Comparison of ENCODE assay signal across 7 cellular contexts in the genomic region with DNA sequence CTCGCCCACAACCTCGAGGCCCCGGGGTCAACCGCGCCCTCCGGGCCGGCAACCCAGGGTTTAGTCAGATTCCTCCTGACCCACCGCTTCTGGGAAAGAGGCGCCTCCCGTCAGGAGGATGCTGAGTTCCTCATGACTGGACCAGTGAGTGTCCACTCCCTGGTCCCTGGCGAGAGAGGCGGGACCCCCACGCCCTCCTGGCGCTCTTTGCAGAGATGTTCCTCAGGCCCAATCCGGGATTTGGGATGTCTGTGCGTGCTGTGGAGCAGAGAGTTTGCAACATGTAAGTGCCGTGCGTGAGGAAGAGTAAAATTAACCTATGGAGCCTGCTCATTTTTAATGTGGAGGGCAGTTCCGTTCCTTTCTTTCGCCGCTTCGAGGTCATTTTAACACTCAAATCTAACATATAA. TPM values are rescaled to one million over a fixed set of nuclear protein-coding genes. Genes with fewer than 3 reads are reported as not detected.
DNase-seq lines count a peak whose midpoint lies in the region; ATAC-seq and TF ChIP-seq lines count a peak whose summit lies in the region.

No MANE protein-coding gene starts in this region.

- peaks cover 13% of the 10 kb centered on the region for H3F3A ChIP-seq in GM23338 (replicated peaks; ENCODE audit: low read depth)

- peaks cover 66% of the 10 kb centered on the region for H3K79me2 ChIP-seq in GM23338 (replicated peaks; ENCODE audit: insufficient read depth)

- no peaks in the 10 kb centered on the region for H3K27me3 ChIP-seq in GM23338 (ENCODE audit: insufficient read depth)
- H3K27me3 ChIP-seq in SJSA1 (replicated peaks): no peaks in the 10 kb centered on the region

- peaks cover 7% of the 10 kb centered on the region; the same call in 1 of the 2 replicates for H3K4me1 ChIP-seq in GM23338 (ENCODE audit: insufficient read depth)
- H3K4me1 ChIP-seq in SJSA1 (replicated peaks): no peaks in the 10 kb centered on the region; the same call in 1 of the 2 replicates

- ATAC-seq in GM23338: no peak; the same call in 2 of the 3 replicates
- ATAC-seq in naive B cell (ENCODE audit: low read depth in 2 of 2): no peak
- ATAC-seq in GM21390 (IDR thresholded peaks at IDR 0.05; ENCODE audit: unreplicated experiment): no peak
- ATAC-seq in HG02981 (IDR thresholded peaks at IDR 0.05; ENCODE audit: unreplicated experiment): no peak

- H3K4me2 ChIP-seq in GM23338: peak overlapping the region; percentile 99

- DNase-seq in GM23338 (ENCODE audit: low spot score) (no peak), SJSA1 (ENCODE audit: low read depth in 1 of 2, low spot score in 2 of 2) (no peak), endothelial cell (ENCODE audit: low spot score) (no peak), naive B cell (no peak), cerebellar cortex (ENCODE audit: low spot score) (no peak)

- H3K9me3 Mint-ChIP-seq in GM23338 (peaks cover 37% of the 10 kb centered on the region), endothelial cell (ENCODE audit: unreplicated experiment) (peaks cover 13% of the 10 kb centered on the region), naive B cell (peaks cover 13 to 22% (median 16%) of the 10 kb centered on the region in 7 donors)

- peaks cover 9% of the 10 kb centered on the region; the same call in 2 of the 3 replicates for H3K4me1 Mint-ChIP-seq in GM23338
- peaks cover 22% of the 10 kb centered on the region for H3K4me1 Mint-ChIP-seq in endothelial cell (ENCODE audit: unreplicated experiment)
- H3K4me1 Mint-ChIP-seq in naive B cell: peaks cover 17 to 32% (median 21%) of the 10 kb centered on the region in 3 donors

- H4K20me1 ChIP-seq in GM23338 (replicated peaks; ENCODE audit: insufficient read depth): peaks cover 21% of the 10 kb centered on the region

- no peaks in the 10 kb centered on the region for H3K9me3 ChIP-seq in SJSA1 (replicated peaks)

- H3K36me3 Mint-ChIP-seq in GM23338 (ENCODE audit: low read depth) (peaks cover 60% of the 10 kb centered on the region), endothelial cell (ENCODE audit: low read depth, unreplicated experiment) (peaks cover 47% of the 10 kb centered on the region), naive B cell (peaks cover 20 to 24% of the 10 kb centered on the region in 2 donors)

- peak overlapping the region; percentile 63 for H2AFZ ChIP-seq in GM23338

- H3K4me3 Mint-ChIP-seq in GM23338: peak overlapping the region; percentile 100
- H3K4me3 Mint-ChIP-seq in endothelial cell (ENCODE audit: unreplicated experiment): peak overlapping the region; percentile 97
- H3K4me3 Mint-ChIP-seq in naive B cell: peak overlapping the region; percentile 96 to 99 (median 98)

- H3K36me3 ChIP-seq in GM23338 (ENCODE audit: insufficient read depth) (peaks cover 28% of the 10 kb centered on the region), SJSA1 (peaks cover 3% of the 10 kb centered on the region; the same call in 1 of the 2 replicates)

- TF ChIP-seq CTCF in GM23338 (conservative IDR thresholded peaks at IDR 0.05; ENCODE audit: low read depth in 2 of 2): no peak
- no peak for TF ChIP-seq CTCF in endothelial cell (IDR thresholded peaks at IDR 0.05; ENCODE audit: unreplicated experiment)

- peak overlapping the region; percentile 97 for H3K27ac ChIP-seq in GM23338 (ENCODE audit: low read depth)
- H3K27ac ChIP-seq in SJSA1: peak overlapping the region; percentile 74

- H3K27ac Mint-ChIP-seq in GM23338 (peak overlapping the region; percentile 94), endothelial cell (ENCODE audit: unreplicated experiment) (peak overlapping the region; percentile 88), naive B cell (peak overlapping the region; percentile 81 to 94 (median 88))

- peak overlapping the region; percentile 98 for H3K4me3 ChIP-seq in GM23338
- H3K4me3 ChIP-seq in SJSA1: peak overlapping the region; percentile 92

- H3K27me3 Mint-ChIP-seq in GM23338 (ENCODE audit: insufficient read depth, low read depth, poor library complexity) (peaks cover 22% of the 10 kb centered on the region), endothelial cell (ENCODE audit: unreplicated experiment) (peaks cover 5% of the 10 kb centered on the region), naive B cell (no peaks in the 10 kb centered on the region)

- no peaks in the 10 kb centered on the region for H3K9me2 ChIP-seq in GM23338 (ENCODE audit: insufficient read depth)

TF ChIP-seq in GM23338, 12 proteins besides CTCF, POLR2A, EP300 and RAD21 (continues in another document):
- TF ChIP-seq EZH2phosphoT487 (IDR thresholded peaks at IDR 0.05; ENCODE audit: unreplicated experiment) (no peak), NANOG (IDR thresholded peaks at IDR 0.05; ENCODE audit: borderline replicate concordance) (no peak), EZH2 (IDR thresholded peaks at IDR 0.05; ENCODE audit: low read depth, unreplicated experiment) (no peak), JUNB (IDR thresholded peaks at IDR 0.05; ENCODE audit: unreplicated experiment) (no peak)
- TF ChIP-seq, protein P1, sequence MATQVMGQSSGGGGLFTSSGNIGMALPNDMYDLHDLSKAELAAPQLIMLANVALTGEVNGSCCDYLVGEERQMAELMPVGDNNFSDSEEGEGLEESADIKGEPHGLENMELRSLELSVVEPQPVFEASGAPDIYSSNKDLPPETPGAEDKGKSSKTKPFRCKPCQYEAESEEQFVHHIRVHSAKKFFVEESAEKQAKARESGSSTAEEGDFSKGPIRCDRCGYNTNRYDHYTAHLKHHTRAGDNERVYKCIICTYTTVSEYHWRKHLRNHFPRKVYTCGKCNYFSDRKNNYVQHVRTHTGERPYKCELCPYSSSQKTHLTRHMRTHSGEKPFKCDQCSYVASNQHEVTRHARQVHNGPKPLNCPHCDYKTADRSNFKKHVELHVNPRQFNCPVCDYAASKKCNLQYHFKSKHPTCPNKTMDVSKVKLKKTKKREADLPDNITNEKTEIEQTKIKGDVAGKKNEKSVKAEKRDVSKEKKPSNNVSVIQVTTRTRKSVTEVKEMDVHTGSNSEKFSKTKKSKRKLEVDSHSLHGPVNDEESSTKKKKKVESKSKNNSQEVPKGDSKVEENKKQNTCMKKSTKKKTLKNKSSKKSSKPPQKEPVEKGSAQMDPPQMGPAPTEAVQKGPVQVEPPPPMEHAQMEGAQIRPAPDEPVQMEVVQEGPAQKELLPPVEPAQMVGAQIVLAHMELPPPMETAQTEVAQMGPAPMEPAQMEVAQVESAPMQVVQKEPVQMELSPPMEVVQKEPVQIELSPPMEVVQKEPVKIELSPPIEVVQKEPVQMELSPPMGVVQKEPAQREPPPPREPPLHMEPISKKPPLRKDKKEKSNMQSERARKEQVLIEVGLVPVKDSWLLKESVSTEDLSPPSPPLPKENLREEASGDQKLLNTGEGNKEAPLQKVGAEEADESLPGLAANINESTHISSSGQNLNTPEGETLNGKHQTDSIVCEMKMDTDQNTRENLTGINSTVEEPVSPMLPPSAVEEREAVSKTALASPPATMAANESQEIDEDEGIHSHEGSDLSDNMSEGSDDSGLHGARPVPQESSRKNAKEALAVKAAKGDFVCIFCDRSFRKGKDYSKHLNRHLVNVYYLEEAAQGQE (IDR thresholded peaks at IDR 0.05; ENCODE audit: unreplicated experiment): no peak

RNA-seq across cellular contexts. Expression of a gene that starts 0.8 kb away (rescaled TPM):
- 69.8 and 81.3 TPM in 2 replicates for total RNA-seq in GM23338 (2014; rRNA removed; shearing (Covaris generic))
- 45.8 and 48.9 TPM in 2 replicates for polyA plus RNA-seq in GM23338 (2016; fragmentation: Nextera tagmentation; extraction: Ambion mirVana)
- total RNA-seq in SJSA1 (2014; rRNA removed; shearing (Covaris generic)): 18.2 and 27.4 TPM in 2 replicates
- 93.9 TPM for total RNA-seq in endothelial cell (ENCODE audit: unreplicated experiment)
- 10 to 100 TPM; 25.8 to 41.6 (median 35.2) TPM for polyA plus RNA-seq in naive B cell (ENCODE audit: low read depth in 6 of 6)
